15 cellular contexts compared by ENCODE assay signal in the genomic region with DNA sequence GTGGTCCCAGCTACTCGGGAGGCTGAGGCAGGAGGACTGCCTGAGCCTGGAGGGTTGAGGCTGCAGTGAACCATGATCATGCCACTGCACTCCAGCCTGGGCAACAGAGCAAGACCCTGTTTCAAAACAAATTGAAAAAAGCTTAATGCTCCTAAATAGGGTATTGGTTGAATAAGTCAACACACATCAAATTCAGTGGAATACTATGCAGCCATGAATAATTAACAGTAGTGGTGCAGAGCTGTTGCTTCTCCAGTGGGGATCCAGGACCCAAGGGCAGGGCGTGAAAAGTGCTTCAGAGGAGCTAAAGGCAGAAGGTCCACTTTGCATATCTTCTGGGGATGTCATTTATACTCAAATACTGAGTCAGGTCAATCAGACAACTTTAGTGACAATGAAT. TPM values are rescaled to one million over a fixed set of nuclear protein-coding genes. Genes with fewer than 3 reads are reported as not detected.
"Had no signal": no experiment of that assay in that cellular context is flagged by ENCODE, and none has a peak within 500 bp of the region (broad histone marks: within the 10 kb centered on the region; RNA-seq: fewer than 3 reads in every experiment).

No MANE protein-coding gene starts in this region.

- H2AFZ ChIP-seq: hepatocyte had no signal

- H3K9me2 ChIP-seq: SK-N-SH had no signal

- H3K9me3 ChIP-seq: gastroesophageal sphincter, SK-N-SH, transverse colon had no signal

- H3K9ac ChIP-seq: SK-N-SH had no signal

- H3K79me2 ChIP-seq: hepatocyte had no signal

- DNase-seq: activated naive CD4-positive, alpha-beta T cell; caudate nucleus; cortex of kidney; effector CD8-positive, alpha-beta T cell; posterior cingulate gyrus; SK-N-SH; substantia nigra; transverse colon had no signal

- H3K27ac ChIP-seq: gastroesophageal sphincter, hepatocyte, transverse colon had no signal

- H3K36me3 ChIP-seq: gastroesophageal sphincter, transverse colon had no signal

- H3K4me1 ChIP-seq: gastroesophageal sphincter had no signal

- ATAC-seq: gastroesophageal sphincter, Right ventricle myocardium inferior had no signal

- H3K4me2 ChIP-seq: hepatocyte, SK-N-SH had no signal

- H3K27me3 ChIP-seq: hepatocyte had no signal

- H3K4me3 ChIP-seq: gastroesophageal sphincter, hepatocyte, skin epidermis, transverse colon had no signal

RNA-seq across cellular contexts. Expression of a gene that starts 18.2 kb away (rescaled TPM):
- total RNA-seq: epithelial cell of proximal tubule, myocyte had no signal

RNA-seq across cellular contexts. Expression of a gene that starts 22.6 kb away (rescaled TPM):
- total RNA-seq: epithelial cell of proximal tubule, myocyte had no signal

RNA-seq across cellular contexts. Expression of a gene that starts 38.3 kb away (rescaled TPM):
- total RNA-seq: epithelial cell of proximal tubule, gastroesophageal sphincter, hepatocyte, lower leg skin, myocyte, Right ventricle myocardium inferior, transverse colon had no signal

RNA-seq across cellular contexts. Expression of a gene that starts 49.7 kb away (rescaled TPM):
- total RNA-seq: epithelial cell of proximal tubule, gastroesophageal sphincter, lower leg skin, myocyte, Right ventricle myocardium inferior, transverse colon had no signal

RNA-seq across cellular contexts. Expression of a gene that starts 52.3 kb away (rescaled TPM):
- total RNA-seq: epithelial cell of proximal tubule, gastroesophageal sphincter, hepatocyte, lower leg skin, myocyte, Right ventricle myocardium inferior, transverse colon had no signal
